12 cellular contexts compared by ENCODE assay signal in genomic region chr2:39875182-39875913, GRCh38.
DNase-seq lines count a peak whose midpoint lies in the region; ATAC-seq and TF ChIP-seq lines count a peak whose summit lies in the region.
"Had no signal": no experiment of that assay in that cellular context is flagged by ENCODE, and none has a peak within 500 bp of the region (broad histone marks: within the 10 kb centered on the region; RNA-seq: fewer than 3 reads in every experiment).

No MANE protein-coding gene starts in this region.

- no peaks in the 10 kb centered on the region for H3K9me3 ChIP-seq in muscle layer of colon (ENCODE audit: low read length)

- in situ Hi-C loops in GM13976 (cut with MboI; ENCODE audit: low sequenced_read_pairs, unreplicated experiment): no loop called here

- no peak for TF ChIP-seq CTCF in GM13976 (IDR thresholded peaks at IDR 0.05; ENCODE audit: borderline replicate concordance, control extremely low read depth, extremely low read depth, insufficient read depth, missing control alignments)

- H3K27me3 ChIP-seq in muscle layer of colon (ENCODE audit: control insufficient read depth in 1 of 2, insufficient read depth in 2 of 2, low read length in 2 of 2): no peaks in the 10 kb centered on the region
- H3K27me3 ChIP-seq: BLaER1 had no signal

- peak; percentile 53 for DNase-seq in A172 (ENCODE audit: low spot score)
- DNase-seq in M059J (ENCODE audit: low read depth): peak; percentile 96
- no peak for DNase-seq in GM13976 (ENCODE audit: low spot score)
- no peak for DNase-seq in NCI-H2029 treated with DMSO at 0.1 percent for 48 hours (lab: John Stamatoyannopoulos, UW)
- DNase-seq: activated gamma-delta T cell, erythroblast, nephron progenitor cell had no signal

- no peak overlapping the region for H3K4me3 ChIP-seq in muscle layer of colon (ENCODE audit: low read depth in 1 of 2, low read length in 2 of 2)
- H3K4me3 ChIP-seq: BLaER1 had no signal

- no peaks in the 10 kb centered on the region for H3K36me3 ChIP-seq in muscle layer of colon (ENCODE audit: insufficient read depth, low read length)
- H3K36me3 ChIP-seq: BLaER1 had no signal

- no peak overlapping the region for H3K9ac ChIP-seq in muscle layer of colon (ENCODE audit: low read length)
- H3K9ac ChIP-seq: BLaER1 had no signal

- peak overlapping the region; percentile 22 for H3K27ac ChIP-seq in muscle layer of colon (ENCODE audit: low read depth, low read length)
- H3K27ac ChIP-seq: BLaER1 had no signal

- ATAC-seq in esophagus mucosa (peak; percentile 87), HG02870 (IDR thresholded peaks at IDR 0.05; ENCODE audit: unreplicated experiment) (no peak), GM21825 (IDR thresholded peaks at IDR 0.05; ENCODE audit: unreplicated experiment) (no peak)

- H3K4me1 ChIP-seq in muscle layer of colon (ENCODE audit: insufficient read depth, low read length): peaks cover 19% of the 10 kb centered on the region
- H3K4me1 ChIP-seq: BLaER1 had no signal

Comparison
In these comparisons a context has a peak if more than half of its experiments do, and no peak if none do; other contexts are left out.
1. DNase-seq: peak in A172 (single experiment) and M059J (single experiment); none in GM13976 (single experiment) and NCI-H2029 treated with DMSO at 0.1 percent for 48 hours (single experiment).